Comparison of ENCODE assay signal across 25 cellular contexts in genomic region chr10:132169766-132170560, GRCh38. TPM values are rescaled to one million over a fixed set of nuclear protein-coding genes. Genes with fewer than 3 reads are reported as not detected.
DNase-seq lines count a peak whose midpoint lies in the region; ATAC-seq and TF ChIP-seq lines count a peak whose summit lies in the region.
"Had no signal": no experiment of that assay in that cellular context is flagged by ENCODE, and none has a peak within 500 bp of the region (broad histone marks: within the 10 kb centered on the region; RNA-seq: fewer than 3 reads in every experiment).

No MANE protein-coding gene starts in this region.

- H3K36me3 Mint-ChIP-seq in H9 (ENCODE audit: insufficient read depth in 1 of 3, low read depth in 3 of 3): peaks cover 5 to 8% (median 5%) of the 10 kb centered on the region in 3 experiments; a peak in 5 of 7 replicates
- peaks cover 3% of the 10 kb centered on the region for H3K36me3 Mint-ChIP-seq in type B pancreatic cell
- H3K36me3 Mint-ChIP-seq: activated naive CD8-positive, alpha-beta T cell had no signal

- no peak overlapping the region for H4K8ac ChIP-seq in H9 (replicated peaks; ENCODE audit: insufficient read length, low read depth, low read length)

- no peak overlapping the region for H3K56ac ChIP-seq in H9 (ENCODE audit: insufficient read length, low read depth, low read length)

- BruUV-seq in Panc1 (replicated peaks; lab: Mats Ljungman, UMichigan): no TSS peak

- WGBS in H9 (ENCODE audit: extremely low coverage, insufficient read length, low lambda C conversion rate): no CpG with 5 or more reads among the region's 46 CpGs

- no peak overlapping the region for H3K4me2 ChIP-seq in H9 (ENCODE audit: insufficient read depth, insufficient read length, low read length)
- no peak overlapping the region for H3K4me2 ChIP-seq in osteoblast (ENCODE audit: insufficient read depth, low read length)

- TF ChIP-seq CTCF in H9 (conservative IDR thresholded peaks at IDR 0.05) (peak; percentile 27; the same call in 2 of the 3 replicates), Panc1 (IDR thresholded peaks at IDR 0.05) (no peak; the same call in 1 of the 2 replicates), osteoblast (IDR thresholded peaks at IDR 0.05; ENCODE audit: extremely low read depth, low read depth, low read length) (no peak), type B pancreatic cell (conservative IDR thresholded peaks at IDR 0.05) (no peak)

- DNase-seq in Right ventricle myocardium superior (peak; percentile 22), Right ventricle myocardium inferior (ENCODE audit: missing footprints) (no peak), H9 (no peak), Panc1 (ENCODE audit: low read depth, low spot score) (no peak), osteoblast (ENCODE audit: insufficient read length, low spot score, missing footprints) (peak; percentile 61), type B pancreatic cell (ENCODE audit: extremely low spot score, unreplicated experiment) (no peak)
- DNase-seq: activated T-cell treated with anti-CD3 and anti-CD28 coated beads for 4 hours; effector memory CD8-positive, alpha-beta T cell; NCI-H1105; NCI-H2107; NCI-H446 treated with DMSO at 0.1 percent for 48 hours; PC-3; SHP77 treated with DMSO at 0.1 percent for 48 hours; stimulated activated CD4-positive, alpha-beta T cell treated with anti-CD3 and anti-CD28 coated beads, Interleukin-4, amount 100 ng/mL, for 24 hours; SW 1271; T1000 had no signal

- CTCF ChIA-PET in Panc1 (lab: Charles Lee): interaction anchor here (0.6 kb wide), 1 partner anchor 178 kb away, joined by 11 read pairs; no protein-coding TSS in a partner anchor

- no peak overlapping the region for H4K91ac ChIP-seq in H9 (ENCODE audit: insufficient read length, low read depth, low read length)

- H2AFZ ChIP-seq in H9 (ENCODE audit: low read length) (no peak overlapping the region), osteoblast (ENCODE audit: low read length) (no peak overlapping the region)

- H2AK5ac ChIP-seq in H9 (ENCODE audit: insufficient read length, low read length): no peak overlapping the region

- no peak overlapping the region; the same call in 1 of the 2 replicates for H3K14ac ChIP-seq in H9 (ENCODE audit: insufficient read depth, low read length)

- no peak for ATAC-seq in Right ventricle myocardium superior (ENCODE audit: poor library complexity)
- ATAC-seq in Right ventricle myocardium inferior: no peak
- peak; percentile 74 for ATAC-seq in Panc1
- no peak for ATAC-seq in GM21390 (IDR thresholded peaks at IDR 0.05; ENCODE audit: unreplicated experiment)
- ATAC-seq: effector memory CD8-positive, alpha-beta T cell; PC-3; sciatic nerve; stimulated activated effector memory CD8-positive, alpha-beta T cell treated with anti-CD3 and anti-CD28 coated beads, Interleukin-12 subunit alpha, Interleukin-12 subunit beta, amount 100 ng/mL, for 72 hours had no signal

- POLR2A ChIA-PET in Panc1 (lab: Charles Lee): no interaction called here

- H3K27ac Mint-ChIP-seq in H9 (no peak overlapping the region), type B pancreatic cell (no peak overlapping the region)
- H3K27ac Mint-ChIP-seq: activated naive CD8-positive, alpha-beta T cell; effector memory CD8-positive, alpha-beta T cell; progenitor cell of endocrine pancreas; stimulated activated effector memory CD8-positive, alpha-beta T cell treated with anti-CD3 and anti-CD28 coated beads, Interleukin-12 subunit alpha, Interleukin-12 subunit beta, amount 100 ng/mL, for 72 hours had no signal

- no peak overlapping the region for H3K4ac ChIP-seq in H9 (ENCODE audit: low read depth, low read length)

- H2BK15ac ChIP-seq in H9 (ENCODE audit: low read depth, low read length): no peak overlapping the region

- no peak overlapping the region for H3T11ph ChIP-seq in H9 (ENCODE audit: low read length)

- no peaks in the 10 kb centered on the region for H3K36me3 ChIP-seq in Panc1 (ENCODE audit: control insufficient read depth, insufficient read depth, low read length)
- H3K36me3 ChIP-seq in osteoblast (ENCODE audit: insufficient read depth, low read length): no peaks in the 10 kb centered on the region

- H3K9me3 ChIP-seq in H9 (ENCODE audit: control insufficient read depth, low read depth, low read length) (no peaks in the 10 kb centered on the region), Panc1 (ENCODE audit: control insufficient read depth, insufficient read depth, low read depth, low read length) (no peaks in the 10 kb centered on the region), osteoblast (ENCODE audit: low read depth, low read length) (no peaks in the 10 kb centered on the region)

- H3K79me2 ChIP-seq in H9 (ENCODE audit: insufficient read depth, low read length): no peaks in the 10 kb centered on the region
- H3K79me2 ChIP-seq in osteoblast (ENCODE audit: insufficient read depth, low read length): no peaks in the 10 kb centered on the region

- H2BK20ac ChIP-seq in H9 (ENCODE audit: low read depth, low read length, poor library complexity, severe bottlenecking): no peak overlapping the region

- H3K4me1 Mint-ChIP-seq in H9: peaks cover 0 to 8% of the 10 kb centered on the region in 2 experiments; a peak in 2 of 4 replicates
- H3K4me1 Mint-ChIP-seq in type B pancreatic cell (ENCODE audit: unreplicated experiment): no peaks in the 10 kb centered on the region
- H3K4me1 Mint-ChIP-seq: neural crest cell had no signal

- no peak overlapping the region for H3K4me3 Mint-ChIP-seq in H9
- H3K4me3 Mint-ChIP-seq in type B pancreatic cell: no peak overlapping the region
- H3K4me3 Mint-ChIP-seq: activated naive CD8-positive, alpha-beta T cell; effector memory CD8-positive, alpha-beta T cell; neural crest cell; stimulated activated effector memory CD8-positive, alpha-beta T cell treated with anti-CD3 and anti-CD28 coated beads, Interleukin-12 subunit alpha, Interleukin-12 subunit beta, amount 100 ng/mL, for 72 hours had no signal

- no peaks in the 10 kb centered on the region for H3K23me2 ChIP-seq in H9 (ENCODE audit: insufficient read length, low read depth, low read length, poor library complexity, severe bottlenecking)

- H3K4me1 ChIP-seq in H9 (ENCODE audit: insufficient read depth, low read length) (no peaks in the 10 kb centered on the region), Panc1 (ENCODE audit: control insufficient read depth, insufficient read depth, low read length) (no peaks in the 10 kb centered on the region), osteoblast (ENCODE audit: insufficient read depth, low read length) (no peaks in the 10 kb centered on the region)
- H3K4me1 ChIP-seq: foreskin keratinocyte had no signal

- peaks cover 6 to 18% of the 10 kb centered on the region in 2 experiments for H3K9me3 Mint-ChIP-seq in H9
- H3K9me3 Mint-ChIP-seq in type B pancreatic cell: peaks cover 3% of the 10 kb centered on the region
- H3K9me3 Mint-ChIP-seq: stimulated activated effector memory CD8-positive, alpha-beta T cell treated with anti-CD3 and anti-CD28 coated beads, Interleukin-12 subunit alpha, Interleukin-12 subunit beta, amount 100 ng/mL, for 72 hours had no signal

- H4K20me1 ChIP-seq in H9 (ENCODE audit: control insufficient read depth, insufficient read depth, insufficient read length) (no peaks in the 10 kb centered on the region), osteoblast (ENCODE audit: insufficient read depth, low read length) (no peaks in the 10 kb centered on the region)

- no peak overlapping the region for H3K23ac ChIP-seq in H9 (ENCODE audit: insufficient read length, low read depth, low read length)

- H3K4me3 ChIP-seq in Panc1 (ENCODE audit: low read depth in 2 of 2, low read length in 2 of 2) (no peak overlapping the region), osteoblast (ENCODE audit: insufficient read depth, low read length) (no peak overlapping the region)
- H3K4me3 ChIP-seq: coronary artery had no signal

- no peak overlapping the region for H2BK12ac ChIP-seq in H9 (ENCODE audit: insufficient read length, low read depth, low read length)

- H2BK5ac ChIP-seq in H9 (ENCODE audit: insufficient read length, low read length): no peak overlapping the region

- H3K9ac ChIP-seq in H9 (ENCODE audit: extremely low read depth, insufficient read length, low read length): no peak overlapping the region

- peaks cover 32% of the 10 kb centered on the region for H3K27me3 Mint-ChIP-seq in H9 (ENCODE audit: low read depth)
- H3K27me3 Mint-ChIP-seq in type B pancreatic cell: peaks cover 33% of the 10 kb centered on the region
- H3K27me3 Mint-ChIP-seq: activated naive CD8-positive, alpha-beta T cell had no signal

- H3K27ac ChIP-seq in H9 (ENCODE audit: insufficient read length, low read depth, low read length): no peak overlapping the region
- H3K27ac ChIP-seq in Panc1 (ENCODE audit: low read length): no peak overlapping the region
- H3K27ac ChIP-seq in osteoblast (ENCODE audit: low read depth, low read length): no peak overlapping the region
- H3K27ac ChIP-seq: C4-2B, coronary artery, foreskin keratinocyte had no signal

- H3K27me3 ChIP-seq in H9 (ENCODE audit: insufficient read depth, low read length): no peaks in the 10 kb centered on the region
- no peaks in the 10 kb centered on the region for H3K27me3 ChIP-seq in Panc1 (ENCODE audit: control insufficient read depth, insufficient read depth, low read length)
- no peaks in the 10 kb centered on the region for H3K27me3 ChIP-seq in osteoblast (ENCODE audit: insufficient read depth, low read length)
- H3K27me3 ChIP-seq: foreskin keratinocyte had no signal

- no peaks in the 10 kb centered on the region for H3K79me1 ChIP-seq in H9 (ENCODE audit: insufficient read depth, low read depth, low read length, poor library complexity, severe bottlenecking)

- in situ Hi-C loops in Panc1 (cut with HindIII; ENCODE audit: low pct_unique_long_range_greater_than_20kb, low sequenced_read_pairs): no loop called here

- intact Hi-C loops in Right ventricle myocardium superior (cut with DNase I): no loop called here
- intact Hi-C loops in Right ventricle myocardium inferior (cut with DNase I): no loop called here
- intact Hi-C loops in Panc1 (cut with micrococcal nuclease; ENCODE audit: unreplicated experiment): no loop called here

- H3K18ac ChIP-seq in H9 (ENCODE audit: insufficient read length, low read depth, low read length): no peak overlapping the region

- H4K5ac ChIP-seq in H9 (ENCODE audit: insufficient read length, low read depth, low read length): no peak overlapping the region

- no peak overlapping the region for H2BK120ac ChIP-seq in H9 (ENCODE audit: low read depth, low read length, poor library complexity, severe bottlenecking)

RNA-seq across cellular contexts. Expression of gene DPYSL4, which starts 16.8 kb away (rescaled TPM):
- total RNA-seq in Right ventricle myocardium superior: 31.7 TPM
- total RNA-seq in Right ventricle myocardium inferior: 24.9 TPM
- total RNA-seq in H9 (2021): 26.3 and 29.0 TPM in 2 replicates
- total RNA-seq in Panc1 (2021; ENCODE audit: unreplicated experiment): 9.9 TPM
- polyA plus RNA-seq in Panc1 (2012; ENCODE audit: insufficient read length): 18.0 TPM
- total RNA-seq in osteoblast: 0.72 and 2.4 TPM in 2 replicates
- 11.7 and 61.9 TPM in 2 replicates for total RNA-seq in type B pancreatic cell (ENCODE audit: low replicate concordance)

Comparison
In these comparisons a context has a peak if more than half of its experiments do, and no peak if none do; other contexts are left out.
1. DNase-seq: peak in Right ventricle myocardium superior (single experiment) and osteoblast (single experiment); none in Right ventricle myocardium inferior (single experiment), H9 (single experiment), Panc1 (single experiment) and type B pancreatic cell (single experiment).